In genomic region chr9:124940894-124941688, GRCh38 we compare ENCODE assay signal across 1 cellular context.
TF ChIP-seq lines count a peak whose summit lies in the region.

TSS of gene GOLGA1 (minus strand) at chr9:124941083. CDS start at chr9:124938711, 2,372 bp downstream.

TF ChIP-seq in HEK293, 187 proteins besides CTCF, POLR2A, EP300 and RAD21 (continued from another document and continues in another):
- TF ChIP-seq PRDM6 (tag by site-specific recombination; IDR thresholded peaks at IDR 0.05) (no peak), ZNF155 (tag by site-specific recombination; IDR thresholded peaks at IDR 0.05) (no peak), ZNF658 (tag by site-specific recombination; IDR thresholded peaks at IDR 0.05) (no peak), ZNF311 (tag by site-specific recombination; IDR thresholded peaks at IDR 0.05; ENCODE audit: borderline replicate concordance) (no peak), ZSCAN23 (tag by site-specific recombination; IDR thresholded peaks at IDR 0.05) (no peak), HOXA7 (CRISPR knock-in tag; IDR thresholded peaks at IDR 0.05; ENCODE audit: borderline replicate concordance) (no peak), ZNF596 (tag by site-specific recombination; IDR thresholded peaks at IDR 0.05) (no peak), IKZF3 (tag by site-specific recombination; IDR thresholded peaks at IDR 0.05) (peak; percentile 3; the same call in 1 of the 2 replicates), ATF2 (tag by site-specific recombination; IDR thresholded peaks at IDR 0.05; ENCODE audit: low read depth) (no peak), ZNF747 (tag by site-specific recombination; IDR thresholded peaks at IDR 0.05) (no peak), ZNF266 (tag by site-specific recombination; IDR thresholded peaks at IDR 0.05; ENCODE audit: low read depth) (no peak), ZNF529 (tag by site-specific recombination; IDR thresholded peaks at IDR 0.05; ENCODE audit: insufficient replicate concordance) (no peak), ZNF777 (tag by site-specific recombination; IDR thresholded peaks at IDR 0.05; ENCODE audit: borderline replicate concordance) (no peak), ZNF510 (tag by site-specific recombination; IDR thresholded peaks at IDR 0.05; ENCODE audit: insufficient replicate concordance) (no peak), KLF8 (tag by site-specific recombination; IDR thresholded peaks at IDR 0.05) (peak; percentile 35; the same call in 1 of the 2 replicates), ZBTB17 (tag by site-specific recombination; IDR thresholded peaks at IDR 0.05) (no peak; the same call in 1 of the 2 replicates), ZEB2 (tag by site-specific recombination; IDR thresholded peaks at IDR 0.05) (peak; percentile 49; the same call in 1 of the 2 replicates), ZNF473 (tag by site-specific recombination; IDR thresholded peaks at IDR 0.05) (no peak), ZBTB1 (tag by site-specific recombination; IDR thresholded peaks at IDR 0.05) (no peak), ZNF645 (tag by site-specific recombination; IDR thresholded peaks at IDR 0.05) (no peak), OVOL3 (tag by site-specific recombination; IDR thresholded peaks at IDR 0.05) (no peak), ZNF677 (tag by site-specific recombination; IDR thresholded peaks at IDR 0.05) (no peak), PRDM4 (tag by site-specific recombination; IDR thresholded peaks at IDR 0.05) (no peak), ZNF561 (tag by site-specific recombination; IDR thresholded peaks at IDR 0.05; ENCODE audit: borderline replicate concordance) (no peak), SCRT1 (tag by site-specific recombination; IDR thresholded peaks at IDR 0.05; ENCODE audit: borderline replicate concordance) (no peak), ZNF791 (tag by site-specific recombination; IDR thresholded peaks at IDR 0.05) (no peak), TSHZ1 (tag by site-specific recombination; IDR thresholded peaks at IDR 0.05; ENCODE audit: borderline replicate concordance) (no peak), ZFP69B (tag by site-specific recombination; IDR thresholded peaks at IDR 0.05) (0 out of 2 replicates have a peak, but pooled peaks have one; percentile 10), ZBTB44 (tag by site-specific recombination; IDR thresholded peaks at IDR 0.05) (no peak), ZBTB48 (tag by site-specific recombination; IDR thresholded peaks at IDR 0.05) (no peak), ZBTB7A (tag by site-specific recombination; IDR thresholded peaks at IDR 0.05; ENCODE audit: low read depth) (no peak), MYNN (tag by site-specific recombination; IDR thresholded peaks at IDR 0.05; ENCODE audit: borderline replicate concordance) (no peak), ZNF707 (tag by site-specific recombination; IDR thresholded peaks at IDR 0.05) (no peak), AEBP2 (tag by site-specific recombination; IDR thresholded peaks at IDR 0.05; ENCODE audit: borderline replicate concordance) (no peak), ZNF843 (tag by site-specific recombination; IDR thresholded peaks at IDR 0.05) (peak; percentile 16; the same call in 1 of the 2 replicates), SALL2 (tag by site-specific recombination; IDR thresholded peaks at IDR 0.05; ENCODE audit: borderline replicate concordance) (no peak), ZNF544 (tag by site-specific recombination; IDR thresholded peaks at IDR 0.05) (no peak), YY1 (tag by site-specific recombination; IDR thresholded peaks at IDR 0.05) (no peak), ZNF580 (tag by site-specific recombination; IDR thresholded peaks at IDR 0.05) (no peak), ZNF10 (tag by site-specific recombination; IDR thresholded peaks at IDR 0.05) (no peak), KLF7 (tag by site-specific recombination; IDR thresholded peaks at IDR 0.05; ENCODE audit: borderline replicate concordance) (no peak), ZFP37 (tag by site-specific recombination; IDR thresholded peaks at IDR 0.05) (no peak), SP2 (tag by site-specific recombination; IDR thresholded peaks at IDR 0.05) (peak; percentile 78), GLI2 (tag by site-specific recombination; IDR thresholded peaks at IDR 0.05; ENCODE audit: borderline replicate concordance, low read depth) (no peak), ZNF274 (IDR thresholded peaks at IDR 0.05; ENCODE audit: low read length) (no peak), ZNF274 (tag by site-specific recombination; IDR thresholded peaks at IDR 0.05; ENCODE audit: borderline replicate concordance) (no peak), ZNF174 (tag by site-specific recombination; IDR thresholded peaks at IDR 0.05) (no peak), HOXC10 (CRISPR knock-in tag; IDR thresholded peaks at IDR 0.05) (no peak), ZNF530 (tag by site-specific recombination; IDR thresholded peaks at IDR 0.05; ENCODE audit: low read depth) (no peak), ZNF571 (tag by site-specific recombination; IDR thresholded peaks at IDR 0.05) (no peak), TCF7L2 (IDR thresholded peaks at IDR 0.05; ENCODE audit: borderline replicate concordance, low read depth, low read length) (no peak), ZNF701 (tag by site-specific recombination; IDR thresholded peaks at IDR 0.05) (no peak), ZBTB11 (tag by site-specific recombination; conservative IDR thresholded peaks at IDR 0.05; ENCODE audit: low read depth) (peak; percentile 95)
